30 cellular contexts compared by ENCODE assay signal in genomic region chr2:98751748-98752147, GRCh38.
"Had no signal": no experiment of that assay in that cellular context is flagged by ENCODE, and none has a peak within 500 bp of the region (broad histone marks: within the 10 kb centered on the region; RNA-seq: fewer than 3 reads in every experiment).

No MANE protein-coding gene starts in this region.

- H3K27me3 ChIP-seq: body of pancreas had no signal

- H3K4me3 ChIP-seq: adrenal gland, body of pancreas, esophagus squamous epithelium, gastroesophageal sphincter had no signal

- DNase-seq: activated CD4-positive, alpha-beta memory T cell treated with anti-CD3 and anti-CD28 coated beads for 36 hours; activated CD4-positive, alpha-beta T cell treated with anti-CD3 and anti-CD28 coated beads for 36 hours; activated CD4-positive, alpha-beta T cell treated with anti-CD3 and anti-CD28 coated beads, Interleukin-2, amount 10 ng/mL, durations not matched to agents 24 days and 14 days; activated CD4-positive, CD25-positive, alpha-beta regulatory T cell; activated CD4-positive, CD25-positive, alpha-beta regulatory T cell treated with anti-CD3 and anti-CD28 coated beads, Interleukin-2, amount 50 U/mL, for 72 hours; activated CD8-positive, alpha-beta memory T cell treated with anti-CD3 and anti-CD28 coated beads, Interleukin-2, amount 10 ng/mL, durations not matched to agents 7 days and 5 days; activated CD8-positive, alpha-beta memory T cell treated with anti-CD3 and anti-CD28 coated beads, Interleukin-2, amount 50 U/mL, for 4 hours; activated CD8-positive, alpha-beta T cell treated with anti-CD3 and anti-CD28 coated beads, Interleukin-2, amount 10 ng/mL, durations not matched to agents 7 days and 5 days; activated effector memory CD4-positive, alpha-beta T cell treated with anti-CD3 and anti-CD28 coated beads, Interleukin-2, amount 50 U/mL, for 16 hours; activated naive CD4-positive, alpha-beta T cell treated with anti-CD3 and anti-CD28 coated beads for 36 hours; activated naive CD8-positive, alpha-beta T cell treated with anti-CD3 and anti-CD28 coated beads for 36 hours; activated naive CD8-positive, alpha-beta T cell treated with anti-CD3 and anti-CD28 coated beads, Interleukin-2, amount 50 U/mL, for 24 hours; activated T-cell treated with anti-CD3 and anti-CD28 coated beads, Interleukin-2, amount 50 U/mL, for 1 hour; activated T-cell treated with anti-CD3 and anti-CD28 coated beads, Interleukin-2, amount 50 U/mL, for 48 hours; adrenal gland; amygdala; aorta; body of pancreas; caudate nucleus; cortex of kidney; effector CD8-positive, alpha-beta T cell; esophagus squamous epithelium; foreskin melanocyte; T-helper 1 cell; T-helper 17 cell had no signal

- H3K9me3 Mint-ChIP-seq: activated CD4-positive, alpha-beta memory T cell treated with anti-CD3 and anti-CD28 coated beads for 36 hours; activated naive CD4-positive, alpha-beta T cell treated with anti-CD3 and anti-CD28 coated beads for 36 hours; activated naive CD4-positive, alpha-beta T cell treated with anti-CD3 and anti-CD28 coated beads, Interleukin-2, amount 50 U/mL, for 24 hours; activated naive CD8-positive, alpha-beta T cell treated with anti-CD3 and anti-CD28 coated beads for 36 hours; activated naive CD8-positive, alpha-beta T cell treated with anti-CD3 and anti-CD28 coated beads, Interleukin-2, amount 50 U/mL, for 24 hours; activated T-helper 1 cell treated with anti-CD3 and anti-CD28 coated beads, Interleukin-12 subunit alpha, Interleukin-12 subunit beta, Interleukin-2, Interleukin-4 antibody, amounts not matched to agents 30 ng/mL and 10 ng/mL and 1 ng/mL, durations not matched to agents 14 hours and 24 hours and 36 hours; activated T-helper 2 cell treated with anti-CD3 and anti-CD28 coated beads, Interferon-gamma antibody, Interleukin-2, Interleukin-4, amounts not matched to agents 10 μg/mL and 5 μg/mL and 100 μg/mL, durations not matched to agents 14 hours and 24 hours and 36 hours had no signal

- H3K27me3 Mint-ChIP-seq: activated CD4-positive, alpha-beta memory T cell treated with anti-CD3 and anti-CD28 coated beads for 36 hours; activated CD4-positive, alpha-beta T cell treated with anti-CD3 and anti-CD28 coated beads for 36 hours; activated CD4-positive, alpha-beta T cell treated with anti-CD3 and anti-CD28 coated beads, Interleukin-2, amount 10 ng/mL, durations not matched to agents 24 days and 14 days; activated CD8-positive, alpha-beta memory T cell treated with anti-CD3 and anti-CD28 coated beads, Interleukin-2, amount 10 ng/mL, durations not matched to agents 7 days and 5 days; activated naive CD4-positive, alpha-beta T cell treated with anti-CD3 and anti-CD28 coated beads, Interleukin-2, amount 50 U/mL, for 24 hours; activated naive CD8-positive, alpha-beta T cell treated with anti-CD3 and anti-CD28 coated beads for 36 hours; activated naive CD8-positive, alpha-beta T cell treated with anti-CD3 and anti-CD28 coated beads, Interleukin-2, amount 50 U/mL, for 24 hours; T-helper 17 cell had no signal

- H3K27ac ChIP-seq: adrenal gland, body of pancreas, epithelial cell of prostate, esophagus squamous epithelium, gastroesophageal sphincter had no signal

- H3K27ac Mint-ChIP-seq: activated CD4-positive, alpha-beta memory T cell treated with anti-CD3 and anti-CD28 coated beads for 36 hours; activated CD4-positive, alpha-beta T cell treated with anti-CD3 and anti-CD28 coated beads for 36 hours; activated CD4-positive, alpha-beta T cell treated with anti-CD3 and anti-CD28 coated beads, Interleukin-2, amount 10 ng/mL, durations not matched to agents 24 days and 14 days; activated CD8-positive, alpha-beta memory T cell treated with anti-CD3 and anti-CD28 coated beads, Interleukin-2, amount 10 ng/mL, durations not matched to agents 7 days and 5 days; activated CD8-positive, alpha-beta T cell treated with anti-CD3 and anti-CD28 coated beads, Interleukin-2, amount 10 ng/mL, durations not matched to agents 7 days and 5 days; activated naive CD4-positive, alpha-beta T cell treated with anti-CD3 and anti-CD28 coated beads for 36 hours; activated naive CD4-positive, alpha-beta T cell treated with anti-CD3 and anti-CD28 coated beads, Interleukin-2, amount 50 U/mL, for 24 hours; activated naive CD8-positive, alpha-beta T cell treated with anti-CD3 and anti-CD28 coated beads for 36 hours; activated naive CD8-positive, alpha-beta T cell treated with anti-CD3 and anti-CD28 coated beads, Interleukin-2, amount 50 U/mL, for 24 hours; activated T-helper 1 cell treated with anti-CD3 and anti-CD28 coated beads, Interleukin-12 subunit alpha, Interleukin-12 subunit beta, Interleukin-2, Interleukin-4 antibody, amounts not matched to agents 30 ng/mL and 10 ng/mL and 1 ng/mL, durations not matched to agents 14 hours and 24 hours and 36 hours; activated T-helper 2 cell treated with anti-CD3 and anti-CD28 coated beads, Interferon-gamma antibody, Interleukin-2, Interleukin-4, amounts not matched to agents 10 μg/mL and 5 μg/mL and 100 μg/mL, durations not matched to agents 14 hours and 24 hours and 36 hours; T-helper 17 cell had no signal

- H3K4me1 ChIP-seq: adrenal gland, body of pancreas, gastroesophageal sphincter had no signal

- H3K36me3 Mint-ChIP-seq: activated CD4-positive, alpha-beta memory T cell treated with anti-CD3 and anti-CD28 coated beads for 36 hours; activated CD8-positive, alpha-beta memory T cell treated with anti-CD3 and anti-CD28 coated beads, Interleukin-2, amount 10 ng/mL, durations not matched to agents 7 days and 5 days; activated naive CD4-positive, alpha-beta T cell treated with anti-CD3 and anti-CD28 coated beads, Interleukin-2, amount 50 U/mL, for 24 hours; activated naive CD8-positive, alpha-beta T cell treated with anti-CD3 and anti-CD28 coated beads for 36 hours had no signal

- H3K9me3 ChIP-seq: adrenal gland, body of pancreas, esophagus squamous epithelium, gastroesophageal sphincter had no signal

- H3K36me3 ChIP-seq: adrenal gland, esophagus squamous epithelium, gastroesophageal sphincter had no signal

- ATAC-seq: activated CD4-positive, alpha-beta T cell treated with anti-CD3 and anti-CD28 coated beads for 36 hours; activated CD8-positive, alpha-beta memory T cell treated with anti-CD3 and anti-CD28 coated beads, Interleukin-2, amount 10 ng/mL, durations not matched to agents 7 days and 5 days; activated CD8-positive, alpha-beta T cell treated with anti-CD3 and anti-CD28 coated beads, Interleukin-2, amount 10 ng/mL, durations not matched to agents 7 days and 5 days; activated naive CD8-positive, alpha-beta T cell treated with anti-CD3 and anti-CD28 coated beads, Interleukin-2, amount 50 U/mL, for 24 hours; body of pancreas; gastroesophageal sphincter; T-helper 17 cell had no signal

- H3K4me3 Mint-ChIP-seq: activated CD4-positive, alpha-beta memory T cell treated with anti-CD3 and anti-CD28 coated beads for 36 hours; activated CD4-positive, alpha-beta T cell treated with anti-CD3 and anti-CD28 coated beads for 36 hours; activated CD4-positive, alpha-beta T cell treated with anti-CD3 and anti-CD28 coated beads, Interleukin-2, amount 10 ng/mL, durations not matched to agents 24 days and 14 days; activated CD8-positive, alpha-beta memory T cell treated with anti-CD3 and anti-CD28 coated beads, Interleukin-2, amount 10 ng/mL, durations not matched to agents 7 days and 5 days; activated CD8-positive, alpha-beta T cell treated with anti-CD3 and anti-CD28 coated beads, Interleukin-2, amount 10 ng/mL, durations not matched to agents 7 days and 5 days; activated naive CD4-positive, alpha-beta T cell treated with anti-CD3 and anti-CD28 coated beads for 36 hours; activated naive CD4-positive, alpha-beta T cell treated with anti-CD3 and anti-CD28 coated beads, Interleukin-2, amount 50 U/mL, for 24 hours; activated naive CD8-positive, alpha-beta T cell treated with anti-CD3 and anti-CD28 coated beads for 36 hours; activated naive CD8-positive, alpha-beta T cell treated with anti-CD3 and anti-CD28 coated beads, Interleukin-2, amount 50 U/mL, for 24 hours; activated T-helper 1 cell treated with anti-CD3 and anti-CD28 coated beads, Interleukin-12 subunit alpha, Interleukin-12 subunit beta, Interleukin-2, Interleukin-4 antibody, amounts not matched to agents 30 ng/mL and 10 ng/mL and 1 ng/mL, durations not matched to agents 14 hours and 24 hours and 36 hours; T-helper 17 cell had no signal
